9 cellular contexts compared by ENCODE assay signal in genomic region chr3:29759443-29760033, GRCh38.
DNase-seq lines count a peak whose midpoint lies in the region; TF ChIP-seq lines count a peak whose summit lies in the region.
"Had no signal": no experiment of that assay in that cellular context is flagged by ENCODE, and none has a peak within 500 bp of the region (broad histone marks: within the 10 kb centered on the region; RNA-seq: fewer than 3 reads in every experiment).

No MANE protein-coding gene starts in this region.

- H3K27ac ChIP-seq in epithelial cell of prostate (peak overlapping the region; percentile 91), PC-9 (no peak overlapping the region)

- CTCF ChIA-PET in PC-9 (lab: Charles Lee): no interaction called here

- no peak overlapping the region for H2AFZ ChIP-seq in PC-9

- H4K20me1 ChIP-seq in PC-9 (ENCODE audit: insufficient read depth): no peaks in the 10 kb centered on the region
- H4K20me1 ChIP-seq: BLaER1 treated with 17β-estradiol and CSF1 and Interleukin-3, amounts not matched to agents 10 nM and 100 nM had no signal

- intact Hi-C loops in PC-9 (cut with micrococcal nuclease; ENCODE audit: unreplicated experiment): loop anchor here (5.0 to 10.0 kb wide), 2 partner anchors 695 to 1092 kb away; no protein-coding TSS in a partner anchor

- H3K9me3 Mint-ChIP-seq in neural crest cell: no peaks in the 10 kb centered on the region

- BruUV-seq in PC-9 (replicated peaks; lab: Mats Ljungman, UMichigan): no TSS peak

- no peaks in the 10 kb centered on the region for H3K36me3 ChIP-seq in PC-9 (ENCODE audit: low read depth)
- H3K36me3 ChIP-seq: BLaER1 treated with 17β-estradiol and CSF1 and Interleukin-3, amounts not matched to agents 10 nM and 100 nM had no signal

- no peak overlapping the region for H3K4me2 ChIP-seq in PC-9

- H3K4me1 Mint-ChIP-seq in neural crest cell: peaks cover 58% of the 10 kb centered on the region

- H3K9me3 ChIP-seq in PC-9 (ENCODE audit: insufficient read depth, low read depth): no peaks in the 10 kb centered on the region
- H3K9me3 ChIP-seq: BLaER1 treated with 17β-estradiol and CSF1 and Interleukin-3, amounts not matched to agents 10 nM and 100 nM had no signal

- no peaks in the 10 kb centered on the region for H3K27me3 ChIP-seq in PC-9 (ENCODE audit: insufficient read depth, low read depth)
- H3K27me3 ChIP-seq: BLaER1 treated with 17β-estradiol and CSF1 and Interleukin-3, amounts not matched to agents 10 nM and 100 nM had no signal

- no peaks in the 10 kb centered on the region for H3K9me2 ChIP-seq in PC-9 (ENCODE audit: insufficient read depth)

- no peaks in the 10 kb centered on the region for H3K4me1 ChIP-seq in PC-9 (replicated peaks; ENCODE audit: insufficient read depth)

- POLR2A ChIA-PET in PC-9 (lab: Charles Lee; ENCODE audit: unreplicated experiment): interaction anchor here (0.6 kb wide), 1 partner anchor 170 kb away, joined by 5 read pairs; no protein-coding TSS in a partner anchor

- peak overlapping the region; percentile 69 for H3K4me3 Mint-ChIP-seq in neural crest cell

- DNase-seq in AG10803 (ENCODE audit: low read depth) (peak; percentile 69), NCI-H2171 treated with DMSO at 0.1 percent for 48 hours (lab: John Stamatoyannopoulos, UW) (peak; percentile 91), epithelial cell of prostate (ENCODE audit: low read depth, low spot score) (no peak), neural crest cell (ENCODE audit: low read depth, low spot score) (no peak), SW 1271 (lab: John Stamatoyannopoulos, UW) (no peak), PC-9 (no peak), KG1 (lab: John Stamatoyannopoulos, UW) (no peak)
- DNase-seq in activated CD4-positive, alpha-beta T cell treated with anti-CD3 and anti-CD28 coated beads, Interleukin-2, amount 50 U/mL, for 1 hour: no peak

- H3K27ac Mint-ChIP-seq in neural crest cell (ENCODE audit: unreplicated experiment): peak overlapping the region; percentile 78

- H3K36me3 Mint-ChIP-seq in neural crest cell (ENCODE audit: low read depth): no peaks in the 10 kb centered on the region

- H3K4me3 ChIP-seq in AG10803 (ENCODE audit: low read length) (no peak overlapping the region), PC-9 (no peak overlapping the region)
- H3K4me3 ChIP-seq: BLaER1 treated with 17β-estradiol and CSF1 and Interleukin-3, amounts not matched to agents 10 nM and 100 nM had no signal

- peaks cover 3% of the 10 kb centered on the region for H3K27me3 Mint-ChIP-seq in neural crest cell (ENCODE audit: low read depth)

- no peaks in the 10 kb centered on the region for H3F3A ChIP-seq in PC-9 (ENCODE audit: insufficient read depth, low read depth)

- no peaks in the 10 kb centered on the region for H3K79me2 ChIP-seq in PC-9 (ENCODE audit: low read depth)

- TF ChIP-seq CTCF in AG10803 (conservative IDR thresholded peaks at IDR 0.05; ENCODE audit: low read length) (no peak), neural crest cell (conservative IDR thresholded peaks at IDR 0.05) (no peak), PC-9 (conservative IDR thresholded peaks at IDR 0.05) (no peak)

Comparison
In these comparisons a context has a peak if more than half of its experiments do, and no peak if none do; other contexts are left out.
1. DNase-seq: peak in AG10803 (single experiment) and NCI-H2171 treated with DMSO at 0.1 percent for 48 hours (single experiment); none in epithelial cell of prostate (single experiment), neural crest cell (single experiment), SW 1271 (0 of 2), PC-9 (0 of 2), activated CD4-positive, alpha-beta T cell treated with anti-CD3 and anti-CD28 coated beads, Interleukin-2, amount 50 U/mL, for 1 hour (single experiment) and KG1 (single experiment).